In genomic region chr16:27962197-27962596, GRCh38 we compare ENCODE assay signal across 31 cellular contexts.
"Had no signal": no experiment of that assay in that cellular context is flagged by ENCODE, and none has a peak within 500 bp of the region (broad histone marks: within the 10 kb centered on the region; RNA-seq: fewer than 3 reads in every experiment).

No MANE protein-coding gene starts in this region.

- H3K27ac ChIP-seq: neural progenitor cell, ovary, parathyroid adenoma, psoas muscle, right lobe of liver, skin epidermis, spleen, suprapubic skin, testis, tibial nerve, upper lobe of left lung, vagina had no signal

- H3K4me1 Mint-ChIP-seq: nephron; neural progenitor cell; stimulated activated memory B cell treated with anti-CD40 and anti-IgM and Interleukin-4, amounts not matched to agents 10 μg/mL and 1 μg/mL and 100 μg/mL, for 72 hours; stimulated activated naive CD8-positive, alpha-beta T cell treated with anti-CD3 and anti-CD28 coated beads, Interleukin-15, amount 100 ng/mL, for 72 hours had no signal

- H3K4me3 Mint-ChIP-seq: naive thymus-derived CD4-positive, alpha-beta T cell; natural killer cell; nephron; neural progenitor cell; stimulated activated memory B cell treated with anti-CD40 and anti-IgM and Interleukin-4, amounts not matched to agents 10 μg/mL and 1 μg/mL and 100 μg/mL, for 72 hours; stimulated activated naive CD8-positive, alpha-beta T cell treated with anti-CD3 and anti-CD28 coated beads, Interleukin-15, amount 100 ng/mL, for 72 hours had no signal

- ATAC-seq: naive thymus-derived CD4-positive, alpha-beta T cell; natural killer cell; psoas muscle; right cardiac atrium; right lobe of liver; stimulated activated memory B cell treated with anti-CD40 and anti-IgM and Interleukin-4, amounts not matched to agents 10 μg/mL and 1 μg/mL and 100 μg/mL, for 72 hours; stimulated activated naive CD8-positive, alpha-beta T cell treated with anti-CD3 and anti-CD28 coated beads, Interleukin-15, amount 100 ng/mL, for 72 hours; stimulated activated naive CD8-positive, alpha-beta T cell treated with anti-CD3 and anti-CD28 coated beads, Interleukin-15, Interleukin-2, amounts not matched to agents 100 U/mL and 50 U/mL, for 24 hours had no signal

- FAIRE-seq: urothelium cell line had no signal

- H3K27ac Mint-ChIP-seq: naive thymus-derived CD4-positive, alpha-beta T cell; natural killer cell; nephron; neural progenitor cell; progenitor cell of endocrine pancreas; stimulated activated memory B cell treated with anti-CD40 and anti-IgM and Interleukin-4, amounts not matched to agents 10 μg/mL and 1 μg/mL and 100 μg/mL, for 72 hours; stimulated activated naive CD8-positive, alpha-beta T cell treated with anti-CD3 and anti-CD28 coated beads, Interleukin-15, amount 100 ng/mL, for 72 hours had no signal

- DNase-seq: naive thymus-derived CD4-positive, alpha-beta T cell; natural killer cell; occipital lobe; ovary; psoas muscle; right cardiac atrium; right lobe of liver; spleen; stimulated activated CD4-positive, alpha-beta T cell treated with anti-CD3 and anti-CD28 coated beads, Interleukin-12 subunit alpha, Interleukin-12 subunit beta, amount 100 ng/mL, for 4 hours; stimulated activated CD4-positive, alpha-beta T cell treated with anti-CD3 and anti-CD28 coated beads, Interleukin-1b, Interleukin-23, amount 100 ng/mL, for 48 hours; stimulated activated CD4-positive, alpha-beta T cell treated with anti-CD3 and anti-CD28 coated beads, Interleukin-4, amount 100 ng/mL, for 1 hour; stimulated activated CD4-positive, alpha-beta T cell treated with anti-CD3 and anti-CD28 coated beads, Interleukin-4, amount 100 ng/mL, for 4 hours; stimulated activated CD8-positive, alpha-beta memory T cell treated with anti-CD3 and anti-CD28 coated beads, Interleukin-4, amount 100 ng/mL, for 48 hours; stimulated activated naive CD4-positive, alpha-beta T cell; stimulated activated naive CD8-positive, alpha-beta T cell treated with anti-CD3 and anti-CD28 coated beads, Interleukin-15, amount 100 ng/mL, for 72 hours; stimulated activated naive CD8-positive, alpha-beta T cell treated with anti-CD3 and anti-CD28 coated beads, Interleukin-15, Interleukin-2, amounts not matched to agents 100 U/mL and 50 U/mL, for 24 hours; substantia nigra; testis; trophoblast cell; upper lobe of left lung had no signal

- H3K4me3 ChIP-seq: neural progenitor cell, ovary, psoas muscle, right lobe of liver, skin epidermis, smooth muscle cell, spleen, suprapubic skin, testis, tibial nerve, upper lobe of left lung, vagina had no signal

- H3K36me3 Mint-ChIP-seq: natural killer cell, neural progenitor cell had no signal
